ENCODE assay signal across 23 cellular contexts in genomic region chr2:206979922-206980321, GRCh38.
"Had no signal": no experiment of that assay in that cellular context is flagged by ENCODE, and none has a peak within 500 bp of the region (broad histone marks: within the 10 kb centered on the region; RNA-seq: fewer than 3 reads in every experiment).

No MANE protein-coding gene starts in this region.

- H3K27ac ChIP-seq: adrenal gland, Peyer's patch, SJSA1 had no signal

- H3K4me1 ChIP-seq: Peyer's patch had no signal

- H3K4me3 ChIP-seq: adrenal gland, Peyer's patch, SJSA1 had no signal

- H3K36me3 ChIP-seq: adrenal gland, Peyer's patch, SJSA1 had no signal

- DNase-seq: activated CD4-positive, alpha-beta T cell treated with anti-CD3 and anti-CD28 coated beads for 48 hours; activated CD4-positive, alpha-beta T cell treated with anti-CD3 and anti-CD28 coated beads, Interleukin-2, amount 50 U/mL, for 4 hours; activated CD4-positive, CD25-positive, alpha-beta regulatory T cell treated with anti-CD3 and anti-CD28 coated beads, Interleukin-2, amount 50 U/mL, for 72 hours; activated CD8-positive, alpha-beta memory T cell treated with anti-CD3 and anti-CD28 coated beads, Interleukin-2, amount 50 U/mL, for 48 hours; activated CD8-positive, alpha-beta T cell treated with anti-CD3 and anti-CD28 coated beads, Interleukin-2, amount 10 ng/mL, durations not matched to agents 7 days and 5 days; activated naive CD4-positive, alpha-beta T cell treated with anti-CD3 and anti-CD28 coated beads, Interleukin-2, amount 50 U/mL, for 16 hours; activated naive CD8-positive, alpha-beta T cell treated with anti-CD3 and anti-CD28 coated beads, Interleukin-2, amount 10 ng/mL, durations not matched to agents 7 days and 5 days; activated T-cell treated with anti-CD3 and anti-CD28 coated beads, Interleukin-2, amount 50 U/mL, for 1 hour; adrenal gland; anterior cingulate cortex; caudate nucleus; KG1; NCI-H1092; NCI-H1417; NCI-H2081; NCI-H345; NCI-H510A; NCI-H526 treated with DMSO at 0.1 percent for 48 hours; NCI-H82; Peyer's patch; SHP77; SW 1271 had no signal

- H3K27me3 ChIP-seq: adrenal gland, Peyer's patch, SJSA1 had no signal
